Comparison of ENCODE assay signal across 21 cellular contexts in the genomic region with DNA sequence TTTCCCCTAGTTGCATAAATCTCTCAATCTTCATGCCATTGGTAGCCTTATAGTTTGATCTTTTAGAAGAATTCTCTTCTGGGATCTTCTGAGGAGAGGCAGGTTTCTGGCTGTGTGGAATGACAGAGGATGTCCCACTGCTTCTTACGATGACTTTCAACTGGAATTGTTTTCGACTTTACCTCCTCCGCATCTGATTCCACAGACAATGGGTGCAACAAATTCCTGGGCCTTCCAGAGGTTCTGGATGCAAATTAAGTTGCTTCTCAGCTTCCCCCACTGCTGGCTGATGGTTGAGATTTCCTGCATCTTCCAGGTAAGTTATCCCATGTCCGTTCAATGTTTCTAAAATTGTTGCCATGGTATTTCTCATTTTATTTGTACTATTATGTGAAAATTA.
DNase-seq lines count a peak whose midpoint lies in the region; ATAC-seq and TF ChIP-seq lines count a peak whose summit lies in the region.
"Had no signal": no experiment of that assay in that cellular context is flagged by ENCODE, and none has a peak within 500 bp of the region (broad histone marks: within the 10 kb centered on the region; RNA-seq: fewer than 3 reads in every experiment).

No MANE protein-coding gene starts in this region.

- no peaks in the 10 kb centered on the region for H3F3A ChIP-seq in GM23338 (replicated peaks; ENCODE audit: low read depth)

- H3K9ac ChIP-seq in NT2/D1 (ENCODE audit: insufficient read length, low read depth) = no peak overlapping the region
- H3K9ac ChIP-seq in trophoblast cell (ENCODE audit: low read length) = no peak overlapping the region
- H3K9ac ChIP-seq: BLaER1 treated with 17β-estradiol and CSF1 and Interleukin-3, amounts not matched to agents 10 nM and 100 nM; KMS-11 had no signal

- H3K9me3 ChIP-seq in NT2/D1 (ENCODE audit: insufficient read depth, low read length) (no peaks in the 10 kb centered on the region), trophoblast cell (ENCODE audit: insufficient read depth, low read depth, low read length) (no peaks in the 10 kb centered on the region)
- H3K9me3 ChIP-seq: Peyer's patch had no signal

- H3K4me1 ChIP-seq in GM23338 (ENCODE audit: insufficient read depth) (no peaks in the 10 kb centered on the region; the same call in 1 of the 2 replicates), NT2/D1 (ENCODE audit: insufficient read depth, insufficient read length) (no peaks in the 10 kb centered on the region), trophoblast cell (ENCODE audit: control insufficient read depth in 1 of 2, insufficient read depth in 2 of 2, low read length in 2 of 2) (peaks cover 4 to 10% of the 10 kb centered on the region in 2 experiments)
- H3K4me1 ChIP-seq: BLaER1 treated with 17β-estradiol and CSF1 and Interleukin-3, amounts not matched to agents 10 nM and 100 nM; Peyer's patch had no signal

- no peak overlapping the region for H4K91ac ChIP-seq in trophoblast cell (ENCODE audit: low read depth, low read length)

- no peak overlapping the region for H2AFZ ChIP-seq in GM23338
- H2AFZ ChIP-seq in trophoblast cell (ENCODE audit: insufficient read depth, low read length, poor library complexity) = no peak overlapping the region

- H3K27ac ChIP-seq in GM23338 (ENCODE audit: low read depth) (peak overlapping the region; percentile 64; the same call in 1 of the 2 replicates), trophoblast cell (ENCODE audit: low read depth, low read length) (no peak overlapping the region)
- H3K27ac ChIP-seq: BLaER1 treated with 17β-estradiol and CSF1 and Interleukin-3, amounts not matched to agents 10 nM and 100 nM; KMS-11; Peyer's patch had no signal

- peaks cover 2% of the 10 kb centered on the region; the same call in 1 of the 2 replicates for H3K9me2 ChIP-seq in GM23338 (ENCODE audit: insufficient read depth)

- H3K36me3 Mint-ChIP-seq in GM23338 (ENCODE audit: low read depth) = no peaks in the 10 kb centered on the region; the same call in 2 of the 3 replicates
- H3K36me3 Mint-ChIP-seq: CD4-positive, alpha-beta memory T cell had no signal

- H3K4me3 Mint-ChIP-seq in GM23338 = no peak overlapping the region
- H3K4me3 Mint-ChIP-seq: CD4-positive, alpha-beta memory T cell had no signal

- H3K27me3 Mint-ChIP-seq in GM23338 (ENCODE audit: insufficient read depth, low read depth, poor library complexity) = no peaks in the 10 kb centered on the region

- H3K23ac ChIP-seq in trophoblast cell (ENCODE audit: low read length) = no peak overlapping the region

- DNase-seq in GM23338 (ENCODE audit: low spot score) (peak; percentile 65), NT2/D1 (ENCODE audit: low read depth, low spot score) (peak; percentile 39), iPS DF 19.7 (ENCODE audit: low read depth, low spot score) (peak; percentile 42), trophoblast cell (peak; percentile 3 to 68), epidermal melanocyte (ENCODE audit: insufficient read length, low spot score) (no peak), globus pallidus (ENCODE audit: low spot score) (no peak), ecto neural progenitor cell (ENCODE audit: low spot score) (no peak)
- DNase-seq: 8988T; CD4-positive, alpha-beta memory T cell; DMS153; NCI-H1105; NCI-H2081; NCI-H2171; NCI-H345; NCI-H524; NCI-H774; NK-92 treated with Interleukin-12 subunit alpha and Interleukin-12 subunit beta, amount 100 ng/mL, for 24 hours; Peyer's patch had no signal

- H2BK5ac ChIP-seq in trophoblast cell (ENCODE audit: low read depth, low read length, poor library complexity) = no peak overlapping the region

- H3K36me3 ChIP-seq in GM23338 (ENCODE audit: insufficient read depth) (no peaks in the 10 kb centered on the region; the same call in 1 of the 2 replicates), NT2/D1 (ENCODE audit: insufficient read depth, insufficient read length, low read length) (no peaks in the 10 kb centered on the region), trophoblast cell (ENCODE audit: control insufficient read depth in 1 of 2, insufficient read depth in 2 of 2, low read length in 2 of 2) (no peaks in the 10 kb centered on the region)
- H3K36me3 ChIP-seq: BLaER1 treated with 17β-estradiol and CSF1 and Interleukin-3, amounts not matched to agents 10 nM and 100 nM; Peyer's patch had no signal

- no peak overlapping the region for H2AK5ac ChIP-seq in trophoblast cell (ENCODE audit: low read length)

- H3K79me2 ChIP-seq in GM23338 (replicated peaks; ENCODE audit: insufficient read depth) (no peaks in the 10 kb centered on the region), trophoblast cell (ENCODE audit: control insufficient read depth, insufficient read depth, low read length, poor library complexity) (no peaks in the 10 kb centered on the region)

- no peak for TF ChIP-seq CTCF in GM23338 (conservative IDR thresholded peaks at IDR 0.05; ENCODE audit: low read depth in 2 of 2)

- ATAC-seq in GM23338 = peak; percentile 73
- ATAC-seq: SK-N-SH treated with all-trans-retinoic acid at 6 μM for 48 hours had no signal

- H3K79me1 ChIP-seq in trophoblast cell (ENCODE audit: low read length) = peaks cover 6% of the 10 kb centered on the region

- H2BK12ac ChIP-seq in trophoblast cell (ENCODE audit: low read length) = no peak overlapping the region

- H3K27me3 ChIP-seq in GM23338 (ENCODE audit: insufficient read depth) (no peaks in the 10 kb centered on the region), NT2/D1 (ENCODE audit: insufficient read depth, insufficient read length) (no peaks in the 10 kb centered on the region), trophoblast cell (ENCODE audit: insufficient read depth, low read length) (no peaks in the 10 kb centered on the region)
- H3K27me3 ChIP-seq: BLaER1 treated with 17β-estradiol and CSF1 and Interleukin-3, amounts not matched to agents 10 nM and 100 nM; Peyer's patch had no signal

- H3K4me2 ChIP-seq in GM23338 (peak overlapping the region; percentile 22), trophoblast cell (ENCODE audit: low read length) (no peak overlapping the region)
- H3K4me2 ChIP-seq: BLaER1 treated with 17β-estradiol and CSF1 and Interleukin-3, amounts not matched to agents 10 nM and 100 nM; KMS-11 had no signal

- H3K14ac ChIP-seq in trophoblast cell (ENCODE audit: low read length) = no peak overlapping the region

- H3K4me1 Mint-ChIP-seq in GM23338 = peaks cover 4% of the 10 kb centered on the region; the same call in 2 of the 3 replicates
- H3K4me1 Mint-ChIP-seq: CD4-positive, alpha-beta memory T cell had no signal

- no peak overlapping the region for H3K4ac ChIP-seq in trophoblast cell (ENCODE audit: low read depth, low read length)

- no peak overlapping the region for H4K12ac ChIP-seq in trophoblast cell (ENCODE audit: low read depth, low read length)

- no peak overlapping the region for H2BK120ac ChIP-seq in trophoblast cell (ENCODE audit: insufficient read depth, low read length, poor library complexity)

- H3K9me3 Mint-ChIP-seq in GM23338 = peaks cover 3% of the 10 kb centered on the region; the same call in 1 of the 3 replicates

- H3K18ac ChIP-seq in trophoblast cell (ENCODE audit: low read length) = no peak overlapping the region

- H3K27ac Mint-ChIP-seq in GM23338 = peak overlapping the region; percentile 30; the same call in 1 of the 2 replicates
- H3K27ac Mint-ChIP-seq: CD4-positive, alpha-beta memory T cell had no signal

- H3K4me3 ChIP-seq in GM23338 (no peak overlapping the region), NT2/D1 (ENCODE audit: insufficient read length, low read depth) (no peak overlapping the region), trophoblast cell (ENCODE audit: low read depth, low read length) (no peak overlapping the region)
- H3K4me3 ChIP-seq: BLaER1 treated with 17β-estradiol and CSF1 and Interleukin-3, amounts not matched to agents 10 nM and 100 nM; Peyer's patch had no signal

- WGBS in trophoblast cell (ENCODE audit: extremely low coverage, insufficient coverage, insufficient read length) = no CpG with 5 or more reads among the region's 4 CpGs

- no peak overlapping the region for H4K8ac ChIP-seq in trophoblast cell (ENCODE audit: low read depth, low read length)

- H4K20me1 ChIP-seq in GM23338 (replicated peaks; ENCODE audit: insufficient read depth) = no peaks in the 10 kb centered on the region
- H4K20me1 ChIP-seq: BLaER1 treated with 17β-estradiol and CSF1 and Interleukin-3, amounts not matched to agents 10 nM and 100 nM had no signal

Comparison
In these comparisons a context has a peak if more than half of its experiments do, and no peak if none do; other contexts are left out.
1. DNase-seq: peak in GM23338 (single experiment), NT2/D1 (single experiment), iPS DF 19.7 (single experiment) and trophoblast cell (2 of 2); none in epidermal melanocyte (single experiment), globus pallidus (single experiment) and ecto neural progenitor cell (single experiment).